In the genomic region with DNA sequence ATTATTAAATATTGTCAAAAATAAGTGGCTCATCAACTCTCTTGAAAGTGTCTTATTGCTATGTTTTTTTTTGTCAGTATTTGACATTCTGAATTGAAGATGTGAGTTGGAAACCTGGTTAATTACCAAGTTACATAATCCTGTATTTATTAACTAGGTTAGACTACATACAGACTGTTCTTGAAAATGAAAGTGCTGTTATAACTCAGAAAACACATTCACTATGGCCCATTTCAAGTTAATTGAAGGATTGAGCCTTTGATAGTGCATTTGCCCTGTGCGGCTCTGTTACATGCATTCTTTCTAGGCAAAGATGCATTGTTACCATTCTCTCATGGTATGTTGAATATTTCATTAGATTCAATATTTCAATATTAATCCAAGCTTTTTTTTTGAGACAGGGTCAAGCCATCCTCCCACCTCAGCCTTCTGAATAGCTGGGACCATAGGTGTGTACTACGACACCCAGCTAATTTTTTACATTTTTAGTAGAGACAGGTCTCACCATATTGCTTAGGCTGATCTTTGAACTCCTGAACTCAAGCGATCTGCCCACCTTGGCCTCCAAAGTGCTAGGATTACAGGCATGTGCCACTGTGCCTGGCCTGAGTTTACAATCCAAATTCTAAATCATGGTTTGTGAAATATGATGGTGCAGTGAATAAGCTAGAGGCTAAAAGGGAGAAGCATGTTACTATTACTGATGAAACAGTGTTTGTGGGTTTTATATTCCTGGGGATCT, we compare ENCODE assay signal across 18 cellular contexts.
"Had no signal": no experiment of that assay in that cellular context is flagged by ENCODE, and none has a peak within 500 bp of the region (broad histone marks: within the 10 kb centered on the region; RNA-seq: fewer than 3 reads in every experiment).

No MANE protein-coding gene starts in this region.

- H3K4me3 Mint-ChIP-seq: activated CD4-positive, alpha-beta memory T cell treated with anti-CD3 and anti-CD28 coated beads for 36 hours; activated T-cell treated with anti-CD3 and anti-CD28 coated beads, Interleukin-2, amount 50 U/mL, for 72 hours; neural progenitor cell; stimulated activated memory B cell treated with anti-CD40 and anti-IgM and Interleukin-4, amounts not matched to agents 10 μg/mL and 1 μg/mL and 100 μg/mL, for 72 hours; T-helper 2 cell treated with Interferon-gamma antibody and Interleukin-4, amounts not matched to agents 5 μg/mL and 100 μg/mL, for 36 hours had no signal

- H3K9me3 ChIP-seq: tibial artery had no signal

- H3K27me3 ChIP-seq: neural progenitor cell, right atrium auricular region, tibial artery had no signal

- H3K4me3 ChIP-seq: neural progenitor cell, right atrium auricular region, tibial artery had no signal

- H3K4me1 ChIP-seq: neural progenitor cell had no signal

- ATAC-seq: activated T-cell treated with anti-CD3 and anti-CD28 coated beads, Interleukin-2, amount 50 U/mL, for 72 hours; left cardiac atrium; stimulated activated memory B cell treated with anti-CD40 and anti-IgM and Interleukin-4, amounts not matched to agents 10 μg/mL and 1 μg/mL and 100 μg/mL, for 72 hours had no signal

- H3K9me3 Mint-ChIP-seq: activated CD4-positive, alpha-beta memory T cell treated with anti-CD3 and anti-CD28 coated beads for 36 hours; stimulated activated memory B cell treated with anti-CD40 and anti-IgM and Interleukin-4, amounts not matched to agents 10 μg/mL and 1 μg/mL and 100 μg/mL, for 72 hours; T-helper 2 cell treated with Interferon-gamma antibody and Interleukin-4, amounts not matched to agents 5 μg/mL and 100 μg/mL, for 36 hours had no signal

- FAIRE-seq: colon had no signal

- DNase-seq: activated CD4-positive, alpha-beta memory T cell treated with anti-CD3 and anti-CD28 coated beads for 36 hours; activated CD4-positive, CD25-positive, alpha-beta regulatory T cell treated with anti-CD3 and anti-CD28 coated beads, Interleukin-2, amount 50 U/mL, for 72 hours; activated naive CD4-positive, alpha-beta T cell; activated T-cell treated with anti-CD3 and anti-CD28 coated beads, Interleukin-2, amount 50 U/mL, for 72 hours; aorta; effector CD4-positive, alpha-beta T cell; hypothalamus; left cardiac atrium; mesendoderm; SIG-M5; SW 1271; tibial artery had no signal

- H3K27ac Mint-ChIP-seq: activated CD4-positive, alpha-beta memory T cell treated with anti-CD3 and anti-CD28 coated beads for 36 hours; activated T-cell treated with anti-CD3 and anti-CD28 coated beads, Interleukin-2, amount 50 U/mL, for 72 hours; neural progenitor cell; stimulated activated memory B cell treated with anti-CD40 and anti-IgM and Interleukin-4, amounts not matched to agents 10 μg/mL and 1 μg/mL and 100 μg/mL, for 72 hours; T-helper 2 cell treated with Interferon-gamma antibody and Interleukin-4, amounts not matched to agents 5 μg/mL and 100 μg/mL, for 36 hours had no signal

- H3K27me3 Mint-ChIP-seq: stimulated activated memory B cell treated with anti-CD40 and anti-IgM and Interleukin-4, amounts not matched to agents 10 μg/mL and 1 μg/mL and 100 μg/mL, for 72 hours had no signal

- H3K27ac ChIP-seq: epithelial cell of prostate, neural progenitor cell, right atrium auricular region, tibial artery had no signal
